Comparison of ENCODE assay signal across 16 cellular contexts in genomic region chr2:237392186-237392585, GRCh38. TPM values are rescaled to one million over a fixed set of nuclear protein-coding genes. Genes with fewer than 3 reads are reported as not detected.
DNase-seq lines count a peak whose midpoint lies in the region; ATAC-seq and TF ChIP-seq lines count a peak whose summit lies in the region.
"Had no signal": no experiment of that assay in that cellular context is flagged by ENCODE, and none has a peak within 500 bp of the region (broad histone marks: within the 10 kb centered on the region; RNA-seq: fewer than 3 reads in every experiment).

No MANE protein-coding gene starts in this region.

- DNase-seq in IMR-90 (no peak), osteoblast (ENCODE audit: insufficient read length, low spot score, missing footprints) (no peak), uterus (no peak), KG1 (lab: John Stamatoyannopoulos, UW) (no peak)
- DNase-seq in stimulated activated effector memory CD8-positive, alpha-beta T cell treated with anti-CD3 and anti-CD28 coated beads, Interleukin-12 subunit alpha, Interleukin-12 subunit beta, amount 100 ng/mL, for 72 hours (ENCODE audit: low spot score in 2 of 2) = no peak
- DNase-seq: Calu3; CD4-positive, CD25-positive, alpha-beta regulatory T cell; DMS 273 treated with DMSO at 0.1 percent for 48 hours; DMS79; EL had no signal

- no peak overlapping the region for H3K14ac ChIP-seq in IMR-90 (replicated peaks; ENCODE audit: low read depth, low read length)

- H3K36me3 ChIP-seq in ACC112 (ENCODE audit: insufficient read depth, low read length) (peaks cover 90% of the 10 kb centered on the region), IMR-90 (ENCODE audit: control insufficient read depth, insufficient read depth, low read length) (peaks cover 71% of the 10 kb centered on the region), osteoblast (ENCODE audit: insufficient read depth, low read length) (peaks cover 96% of the 10 kb centered on the region), uterus (no peaks in the 10 kb centered on the region), gastroesophageal sphincter (peaks cover 0 to 48% of the 10 kb centered on the region in 2 donors)
- H3K36me3 ChIP-seq: BLaER1 treated with 17β-estradiol and CSF1 and Interleukin-3, amounts not matched to agents 10 nM and 100 nM; HAP-1 had no signal

- H4K8ac ChIP-seq in IMR-90 (ENCODE audit: low read depth in 2 of 2, low read length in 2 of 2) = no peak overlapping the region

- H3K4me1 Mint-ChIP-seq in stimulated activated effector memory CD8-positive, alpha-beta T cell treated with anti-CD3 and anti-CD28 coated beads, Interleukin-12 subunit alpha, Interleukin-12 subunit beta, amount 100 ng/mL, for 72 hours = no peaks in the 10 kb centered on the region
- H3K4me1 Mint-ChIP-seq: CD4-positive, CD25-positive, alpha-beta regulatory T cell had no signal

- peaks cover 21 to 76% of the 10 kb centered on the region in 2 experiments for H3K79me1 ChIP-seq in IMR-90 (ENCODE audit: low read depth in 1 of 2, low read length in 2 of 2)

- H3K27me3 ChIP-seq in ACC112 (ENCODE audit: insufficient read depth, low read length) (no peaks in the 10 kb centered on the region), IMR-90 (ENCODE audit: control insufficient read depth, insufficient read depth, low read length) (no peaks in the 10 kb centered on the region), osteoblast (ENCODE audit: insufficient read depth, low read length) (no peaks in the 10 kb centered on the region), uterus (no peaks in the 10 kb centered on the region), gastroesophageal sphincter (no peaks in the 10 kb centered on the region)
- H3K27me3 ChIP-seq: BLaER1 treated with 17β-estradiol and CSF1 and Interleukin-3, amounts not matched to agents 10 nM and 100 nM had no signal

- H2BK120ac ChIP-seq in IMR-90 (ENCODE audit: low read depth, low read length) = no peak overlapping the region

- peaks cover 98% of the 10 kb centered on the region for H4K20me1 ChIP-seq in IMR-90 (ENCODE audit: insufficient read depth, low read length)
- H4K20me1 ChIP-seq in osteoblast (ENCODE audit: insufficient read depth, low read length) = peaks cover 37% of the 10 kb centered on the region
- H4K20me1 ChIP-seq: BLaER1 treated with 17β-estradiol and CSF1 and Interleukin-3, amounts not matched to agents 10 nM and 100 nM had no signal

- H3K4me2 ChIP-seq in IMR-90 (ENCODE audit: low read depth, low read length) = no peak overlapping the region
- H3K4me2 ChIP-seq in osteoblast (ENCODE audit: insufficient read depth, low read length) = no peak overlapping the region
- H3K4me2 ChIP-seq: BLaER1 treated with 17β-estradiol and CSF1 and Interleukin-3, amounts not matched to agents 10 nM and 100 nM had no signal

- CTCF ChIA-PET in IMR-90 (lab: Yijun Ruan, JAX) = no interaction called here

- H3K27ac ChIP-seq in ACC112 (ENCODE audit: low read depth, low read length) (peak overlapping the region; percentile 95), IMR-90 (ENCODE audit: insufficient read depth, low read length) (no peak overlapping the region), osteoblast (ENCODE audit: low read depth, low read length) (peak overlapping the region; percentile 92), uterus (peak overlapping the region; percentile 62 to 69), gastroesophageal sphincter (peak overlapping the region in 2 of 4 donors; percentile 23 to 50)
- H3K27ac ChIP-seq: 22Rv1; BLaER1 treated with 17β-estradiol and CSF1 and Interleukin-3, amounts not matched to agents 10 nM and 100 nM had no signal

- no peak overlapping the region for H3K4ac ChIP-seq in IMR-90 (ENCODE audit: low read depth, low read length)

- no peak overlapping the region for H4K5ac ChIP-seq in IMR-90 (ENCODE audit: low read depth, low read length)

- no peak overlapping the region for H2BK20ac ChIP-seq in IMR-90 (ENCODE audit: low read depth, low read length)

- H4K91ac ChIP-seq in IMR-90 (ENCODE audit: insufficient read depth, low read depth, low read length) = no peak overlapping the region

- no peak for TF ChIP-seq RAD21 in IMR-90 (IDR thresholded peaks at IDR 0.05; ENCODE audit: low read length)

- no CpG with 5 or more reads among the region's 1 CpG for WGBS in IMR-90 (ENCODE audit: extremely low coverage in 2 of 2, insufficient read length in 1 of 2), 2 experiments
- 75 to 89% methylated on average over 1 of the region's 1 CpG for WGBS in gastroesophageal sphincter (ENCODE audit: low coverage in 1 of 2), 2 donors

- no peak overlapping the region for H2BK15ac ChIP-seq in IMR-90 (ENCODE audit: low read depth, low read length)

- no peak overlapping the region for H2AK5ac ChIP-seq in IMR-90 (ENCODE audit: low read depth, low read length)

- H3K9me1 ChIP-seq in IMR-90 (ENCODE audit: insufficient read depth, low read length) = peaks cover 32% of the 10 kb centered on the region

- H3K79me2 ChIP-seq in ACC112 (ENCODE audit: control insufficient read depth, insufficient read depth, low read length, unreplicated experiment) (peaks cover 98% of the 10 kb centered on the region), osteoblast (ENCODE audit: insufficient read depth, low read length) (peaks cover 100% of the 10 kb centered on the region)

- H3K9me3 ChIP-seq in IMR-90 (ENCODE audit: control insufficient read depth, insufficient read depth, low read length) = no peaks in the 10 kb centered on the region
- no peaks in the 10 kb centered on the region for H3K9me3 ChIP-seq in osteoblast (ENCODE audit: low read depth, low read length)
- H3K9me3 ChIP-seq in uterus = no peaks in the 10 kb centered on the region
- no peaks in the 10 kb centered on the region for H3K9me3 ChIP-seq in gastroesophageal sphincter
- H3K9me3 ChIP-seq: HAP-1 had no signal

- H3K9me3 Mint-ChIP-seq in stimulated activated effector memory CD8-positive, alpha-beta T cell treated with anti-CD3 and anti-CD28 coated beads, Interleukin-12 subunit alpha, Interleukin-12 subunit beta, amount 100 ng/mL, for 72 hours = no peaks in the 10 kb centered on the region

- TF ChIP-seq CTCF in IMR-90 (conservative IDR thresholded peaks at IDR 0.05; ENCODE audit: low read depth, low read length) (no peak), osteoblast (IDR thresholded peaks at IDR 0.05; ENCODE audit: extremely low read depth, low read depth, low read length) (no peak), uterus (IDR thresholded peaks at IDR 0.05) (no peak), gastroesophageal sphincter (IDR thresholded peaks at IDR 0.05) (no peak)

- H3K9ac ChIP-seq in IMR-90 (ENCODE audit: low read depth, low read length) = no peak overlapping the region
- H3K9ac ChIP-seq: BLaER1 treated with 17β-estradiol and CSF1 and Interleukin-3, amounts not matched to agents 10 nM and 100 nM had no signal

- BruUV-seq in IMR-90 (replicated peaks; lab: Mats Ljungman, UMichigan) = no TSS peak

- H3K18ac ChIP-seq in IMR-90 (ENCODE audit: low read depth, low read length) = no peak overlapping the region

- peaks cover 54% of the 10 kb centered on the region for H3K4me1 ChIP-seq in ACC112 (ENCODE audit: control insufficient read depth, insufficient read depth, low read length, unreplicated experiment)
- peaks cover 22% of the 10 kb centered on the region for H3K4me1 ChIP-seq in IMR-90 (ENCODE audit: control insufficient read depth, insufficient read depth, low read length)
- H3K4me1 ChIP-seq in osteoblast (ENCODE audit: insufficient read depth, low read length) = peaks cover 36% of the 10 kb centered on the region
- H3K4me1 ChIP-seq in uterus = peaks cover 3 to 5% of the 10 kb centered on the region in 2 donors
- peaks cover 0 to 45% (median 3%) of the 10 kb centered on the region in 3 donors for H3K4me1 ChIP-seq in gastroesophageal sphincter
- H3K4me1 ChIP-seq: BLaER1 treated with 17β-estradiol and CSF1 and Interleukin-3, amounts not matched to agents 10 nM and 100 nM had no signal

- no peak overlapping the region for H3K23ac ChIP-seq in IMR-90 (ENCODE audit: low read depth, low read length)

- H3K4me3 Mint-ChIP-seq in stimulated activated effector memory CD8-positive, alpha-beta T cell treated with anti-CD3 and anti-CD28 coated beads, Interleukin-12 subunit alpha, Interleukin-12 subunit beta, amount 100 ng/mL, for 72 hours = no peak overlapping the region
- H3K4me3 Mint-ChIP-seq: CD4-positive, CD25-positive, alpha-beta regulatory T cell had no signal

- no peak for TF ChIP-seq EP300 in gastroesophageal sphincter (IDR thresholded peaks at IDR 0.05)

- in situ Hi-C loops in IMR-90 (cut with MboI; ENCODE audit: low sequenced_read_pairs) = no loop called here

- no peak overlapping the region for H2AK9ac ChIP-seq in IMR-90 (replicated peaks; ENCODE audit: low read depth, low read length, poor library complexity)

- dilution Hi-C loops in IMR-90 (cut with HindIII; ENCODE audit: low sequenced_read_pairs, unreplicated experiment) = no loop called here

- TF ChIP-seq POLR2A in IMR-90 (IDR thresholded peaks at IDR 0.05; ENCODE audit: low read depth, low read length) = peak; percentile 6; the same call in 1 of the 2 replicates
- no peak for TF ChIP-seq POLR2A in uterus (IDR thresholded peaks at IDR 0.05)
- TF ChIP-seq POLR2A in gastroesophageal sphincter (IDR thresholded peaks at IDR 0.05) = no peak

- intact Hi-C loops in IMR-90 (cut with micrococcal nuclease) (no loop called here), uterus (cut with DNase I; ENCODE audit: low total_unique reads) (no loop called here)

- POLR2A ChIA-PET in IMR-90 (lab: Charles Lee; ENCODE audit: unreplicated experiment) = no interaction called here

- H2AFZ ChIP-seq in ACC112 (ENCODE audit: low read length, unreplicated experiment) (no peak overlapping the region), IMR-90 (replicated peaks; ENCODE audit: low read length, poor library complexity) (no peak overlapping the region), osteoblast (ENCODE audit: low read length) (no peak overlapping the region)

- no peak overlapping the region for H3K56ac ChIP-seq in IMR-90 (ENCODE audit: extremely low read depth, insufficient read depth, low read length)

- 0 out of 2 replicates have a peak, but pooled peaks have one; percentile 4 for ATAC-seq in IMR-90 (ENCODE audit: low read depth)
- ATAC-seq in stimulated activated effector memory CD8-positive, alpha-beta T cell treated with anti-CD3 and anti-CD28 coated beads, Interleukin-12 subunit alpha, Interleukin-12 subunit beta, amount 100 ng/mL, for 72 hours = no peak
- ATAC-seq in gastroesophageal sphincter = no peak
- ATAC-seq: HepG2 had no signal

- peaks cover 18% of the 10 kb centered on the region for H3K36me3 Mint-ChIP-seq in stimulated activated effector memory CD8-positive, alpha-beta T cell treated with anti-CD3 and anti-CD28 coated beads, Interleukin-12 subunit alpha, Interleukin-12 subunit beta, amount 100 ng/mL, for 72 hours
- H3K36me3 Mint-ChIP-seq: CD4-positive, CD25-positive, alpha-beta regulatory T cell had no signal

- H3K4me3 ChIP-seq in ACC112 (ENCODE audit: low read depth, low read length) (no peak overlapping the region), IMR-90 (ENCODE audit: insufficient read depth, low read depth, low read length) (no peak overlapping the region), osteoblast (ENCODE audit: insufficient read depth, low read length) (no peak overlapping the region), uterus (no peak overlapping the region), gastroesophageal sphincter (no peak overlapping the region)
- H3K4me3 ChIP-seq: BLaER1 treated with 17β-estradiol and CSF1 and Interleukin-3, amounts not matched to agents 10 nM and 100 nM; HAP-1 had no signal

- H3K27ac Mint-ChIP-seq in stimulated activated effector memory CD8-positive, alpha-beta T cell treated with anti-CD3 and anti-CD28 coated beads, Interleukin-12 subunit alpha, Interleukin-12 subunit beta, amount 100 ng/mL, for 72 hours = no peak overlapping the region

- no peak overlapping the region for H2BK5ac ChIP-seq in IMR-90 (ENCODE audit: low read depth, low read length, poor library complexity, severe bottlenecking)

RNA-seq across cellular contexts. Expression of gene COL6A3, which starts 21.8 kb away (rescaled TPM):
- total RNA-seq in IMR-90 (2012; rRNA removed) (1,501 and 1,855 TPM in 2 replicates), osteoblast (4,017 and 4,247 TPM in 2 replicates), uterus (1,000 to 10,000 TPM in 1 of 4 donors, 100 to 1,000 TPM in 3; 164 to 1,719 (median 447) TPM), gastroesophageal sphincter (100 to 1,000 TPM; 110 to 421 (median 310) TPM)
- 798 and 964 TPM in 2 replicates for polyA plus RNA-seq in IMR-90 (2012; rRNA removed)
- polyA plus RNA-seq in IMR-90 (2012; cell fraction: cytosol; rRNA removed) = 520 and 674 TPM in 2 replicates
- polyA plus RNA-seq in IMR-90 (2012; cell fraction: nucleus; rRNA removed; ENCODE audit: low replicate concordance) = 700 and 999 TPM in 2 replicates
- total RNA-seq: HepG2 had no signal
